Comparison of ENCODE assay signal across 16 cellular contexts in genomic region chr16:83771306-83771942, GRCh38. TPM values are rescaled to one million over a fixed set of nuclear protein-coding genes. Genes with fewer than 3 reads are reported as not detected.
A peak's percentile ranks its signal among the peaks of the same experiment; 100 is the strongest.
DNase-seq lines count a peak whose midpoint lies in the region; ATAC-seq, FAIRE-seq and TF ChIP-seq lines count a peak whose summit lies in the region.
"Had no signal": no experiment of that assay in that cellular context is flagged by ENCODE, and none has a peak within 500 bp of the region (broad histone marks: within the 10 kb centered on the region; RNA-seq: fewer than 3 reads in every experiment).

No MANE protein-coding gene starts in this region.

- no peak overlapping the region for H3K4ac ChIP-seq in H1 (replicated peaks; ENCODE audit: insufficient read length, low read depth, low read length)

- peak overlapping the region; percentile 79; the same call in 1 of the 2 replicates for H2BK12ac ChIP-seq in H1 (ENCODE audit: low read depth, low read length)

- no peak for TF ChIP-seq RAD21 in H1 (IDR thresholded peaks at IDR 0.05 in 1 of 2, conservative IDR thresholded peaks at IDR 0.05 in 1 of 2; ENCODE audit: low read depth in 2 of 2, low read length in 2 of 2)

- H3K9ac ChIP-seq in H1 (replicated peaks in 1 of 4; ENCODE audit: extremely low read depth in 1 of 4, low read depth in 3 of 4, low read length in 3 of 4) (no peak overlapping the region), mammary epithelial cell (ENCODE audit: insufficient read depth, low read length) (no peak overlapping the region)
- H3K9ac ChIP-seq: KMS-11 had no signal

- no peak overlapping the region for H3K56ac ChIP-seq in H1 (replicated peaks; ENCODE audit: insufficient read length, low read depth, low read length)

- CTCF ChIA-PET in H1 (lab: Charles Lee; ENCODE audit: partially characterized antibody): no interaction called here
- CTCF ChIA-PET in mammary epithelial cell (lab: Charles Lee; ENCODE audit: low non-redundant PET): no interaction called here

- no peaks in the 10 kb centered on the region for H3K79me1 ChIP-seq in H1 (ENCODE audit: low read depth, low read length)

- TF ChIP-seq CTCF in H1 (IDR thresholded peaks at IDR 0.05; ENCODE audit: control extremely low read depth in 1 of 3, insufficient read depth in 1 of 3, low read depth in 1 of 3, low read length in 3 of 3) (no peak), thyroid gland (IDR thresholded peaks at IDR 0.05) (no peak), mammary epithelial cell (conservative IDR thresholded peaks at IDR 0.05 in 1 of 2, IDR thresholded peaks at IDR 0.05 in 1 of 2; ENCODE audit: extremely low read depth in 1 of 2, insufficient read depth in 1 of 2, low read depth in 1 of 2, low read length in 2 of 2) (no peak)

- H3K4me1 ChIP-seq in H1 (replicated peaks in 1 of 4; ENCODE audit: control insufficient read depth in 3 of 4, insufficient read depth in 4 of 4, low read length in 3 of 4) (peaks cover 2 to 11% (median 6%) of the 10 kb centered on the region in 4 experiments; a peak in 5 of 7 replicates), thyroid gland (peaks cover 8 to 20% of the 10 kb centered on the region in 2 donors), mammary epithelial cell (ENCODE audit: insufficient read depth, low read length) (no peaks in the 10 kb centered on the region)

- H3K23ac ChIP-seq in H1 (ENCODE audit: insufficient read length): no peak overlapping the region

- peak overlapping the region; percentile 40; the same call in 1 of the 2 replicates for H3K18ac ChIP-seq in H1 (ENCODE audit: extremely low read depth, low read length)

- H4K20me1 ChIP-seq in H1 (replicated peaks in 1 of 2; ENCODE audit: control insufficient read depth in 1 of 2, insufficient read depth in 2 of 2, low read length in 2 of 2): no peaks in the 10 kb centered on the region
- no peaks in the 10 kb centered on the region for H4K20me1 ChIP-seq in mammary epithelial cell (ENCODE audit: insufficient read depth, low read length)

- no peak for FAIRE-seq in H1 (lab: Jason Lieb, UNC)
- FAIRE-seq: endometrium, GM18507 had no signal

- H3K14ac ChIP-seq in H1 (ENCODE audit: insufficient read length): no peak overlapping the region

- H3K23me2 ChIP-seq in H1 (ENCODE audit: low read depth, low read length): no peaks in the 10 kb centered on the region

- H2BK5ac ChIP-seq in H1 (ENCODE audit: low read depth, low read length): no peak overlapping the region

- H2BK15ac ChIP-seq in H1 (ENCODE audit: low read length): peak overlapping the region; percentile 25; the same call in 1 of the 2 replicates

- TF ChIP-seq POLR2A in H1 (IDR thresholded peaks at IDR 0.05; ENCODE audit: control extremely low read depth in 1 of 2, low read depth in 2 of 2, low read length in 2 of 2) (no peak), thyroid gland (IDR thresholded peaks at IDR 0.05) (no peak)

- H3K79me2 ChIP-seq in H1 (ENCODE audit: control insufficient read depth in 1 of 2, insufficient read depth in 2 of 2, low read length in 2 of 2) (no peaks in the 10 kb centered on the region), mammary epithelial cell (ENCODE audit: insufficient read depth, low read length) (no peaks in the 10 kb centered on the region)

- WGBS in H1 (ENCODE audit: extremely low coverage in 1 of 2, insufficient coverage in 1 of 2, insufficient read length in 1 of 2, insufficient replicate concordance in 2 of 2, low coverage in 1 of 2, low lambda C conversion rate in 2 of 2, missing lambda C conversion rate in 1 of 2), 2 experiments: 82% methylated on average over 5 of the region's 5 CpGs; no CpG with 5 or more reads in 1 of the 2 experiments
- 23 to 28% methylated on average over 5 of the region's 5 CpGs for WGBS in thyroid gland, 2 donors
- WGBS in mammary epithelial cell (ENCODE audit: low coverage, missing lambda C conversion rate): 70% methylated on average over 4 of the region's 5 CpGs

- H2BK20ac ChIP-seq in H1 (ENCODE audit: low read length): peak overlapping the region; percentile 53; the same call in 1 of the 2 replicates

- H3K27me3 ChIP-seq in H1 (replicated peaks in 1 of 4; ENCODE audit: control insufficient read depth in 3 of 4, extremely low read depth in 1 of 4, insufficient read depth in 3 of 4, low read length in 3 of 4) (no peaks in the 10 kb centered on the region), thyroid gland (no peaks in the 10 kb centered on the region), mammary epithelial cell (ENCODE audit: insufficient read depth, low read length) (no peaks in the 10 kb centered on the region)

- POLR2A ChIA-PET in H1 (lab: Charles Lee; ENCODE audit: partially characterized antibody): no interaction called here

- no peak overlapping the region for H4K5ac ChIP-seq in H1 (ENCODE audit: insufficient read length, low read depth, low read length)

- no peak overlapping the region for H4K8ac ChIP-seq in H1 (ENCODE audit: extremely low read depth, insufficient read depth, low read length)

- ATAC-seq in GM18870 (IDR thresholded peaks at IDR 0.05; ENCODE audit: unreplicated experiment): no peak

- in situ Hi-C loops in mammary epithelial cell (cut with MboI; ENCODE audit: low sequenced_read_pairs in 2 of 2): no loop called here

- dilution Hi-C loops in mammary epithelial cell (cut with HindIII; ENCODE audit: low sequenced_read_pairs): loop anchor here (5.0 kb wide), 1 partner anchor 49 kb away; no protein-coding TSS in a partner anchor

- H2AK5ac ChIP-seq in H1 (ENCODE audit: low read depth, low read length): peak overlapping the region; percentile 76; the same call in 1 of the 2 replicates

- no peak overlapping the region for H3K27ac ChIP-seq in H1 (ENCODE audit: low read depth, low read length)
- H3K27ac ChIP-seq in thyroid gland: peak overlapping the region in 1 of 3 donors; percentile 7
- no peak overlapping the region for H3K27ac ChIP-seq in mammary epithelial cell (ENCODE audit: insufficient read depth, low read depth, low read length)
- H3K27ac ChIP-seq: KMS-11, skin epidermis had no signal

- DNase-seq in NCI-H2196 (lab: John Stamatoyannopoulos, UW; ENCODE audit: unreplicated experiment) (peak; percentile 10), NCI-H2196 treated with DMSO at 0.1 percent for 48 hours (lab: John Stamatoyannopoulos, UW; ENCODE audit: unreplicated experiment) (no peak), H1 (ENCODE audit: low read depth in 1 of 2, low spot score in 2 of 2) (no peak), kidney tubule cell (ENCODE audit: low spot score) (peak; percentile 18), thyroid gland (peak; percentile 89 to 93), T-helper 9 cell (no peak), mammary epithelial cell (no peak)
- DNase-seq: activated gamma-delta T cell treated with Interleukin-2 at 50 U/mL for 16 hours, H9, NCI-H187 treated with DMSO at 0.1 percent for 48 hours, nephron progenitor cell had no signal

- intact Hi-C loops in thyroid gland (cut with DNase I): no loop called here
- intact Hi-C loops in mammary epithelial cell (cut with micrococcal nuclease): no loop called here

- no peak for TF ChIP-seq EP300 in H1 (IDR thresholded peaks at IDR 0.05; ENCODE audit: borderline replicate concordance in 1 of 2, low read depth in 2 of 2, low read length in 2 of 2)

- no peak overlapping the region for H3K4me3 ChIP-seq in H1 (ENCODE audit: extremely low read depth in 1 of 4, insufficient read depth in 2 of 4, low read depth in 3 of 4, low read length in 4 of 4)
- H3K4me3 ChIP-seq in thyroid gland (replicated peaks in 1 of 3): no peak overlapping the region
- no peak overlapping the region for H3K4me3 ChIP-seq in mammary epithelial cell (replicated peaks in 1 of 3; ENCODE audit: insufficient read depth in 1 of 3, low read depth in 2 of 3, low read length in 3 of 3)
- H3K4me3 ChIP-seq: skin epidermis had no signal

- H3K36me3 ChIP-seq in H1 (ENCODE audit: control insufficient read depth in 2 of 4, insufficient read depth in 4 of 4, low read length in 3 of 4) (no peaks in the 10 kb centered on the region), thyroid gland (no peaks in the 10 kb centered on the region), mammary epithelial cell (ENCODE audit: insufficient read depth, low read length) (no peaks in the 10 kb centered on the region)

- H3K9me3 ChIP-seq in H1 (ENCODE audit: insufficient read depth in 2 of 2, low read depth in 1 of 2, low read length in 1 of 2) (no peaks in the 10 kb centered on the region), thyroid gland (no peaks in the 10 kb centered on the region), mammary epithelial cell (replicated peaks; ENCODE audit: insufficient read depth, low read length) (no peaks in the 10 kb centered on the region)

- no peak overlapping the region for H2AFZ ChIP-seq in H1 (ENCODE audit: low read length)
- H2AFZ ChIP-seq in mammary epithelial cell (ENCODE audit: low read depth, low read length): no peak overlapping the region

- no TSS peak for BruUV-seq in mammary epithelial cell (replicated peaks; lab: Mats Ljungman, UMichigan)

- H4K91ac ChIP-seq in H1 (replicated peaks; ENCODE audit: insufficient read length, low read length): peak overlapping the region; percentile 5

- H2BK120ac ChIP-seq in H1 (replicated peaks; ENCODE audit: low read depth, low read length): peak overlapping the region; percentile 55

- no peak overlapping the region for H3K4me2 ChIP-seq in H1 (ENCODE audit: insufficient read depth in 1 of 2, low read depth in 2 of 2, low read length in 2 of 2)
- no peak overlapping the region for H3K4me2 ChIP-seq in mammary epithelial cell (ENCODE audit: insufficient read depth, low read depth, low read length)
- H3K4me2 ChIP-seq: KMS-11 had no signal

TF ChIP-seq in H1, 55 proteins besides CTCF, POLR2A, EP300 and RAD21 (continues in another document):
- no peak for TF ChIP-seq EGR1 (IDR thresholded peaks at IDR 0.05; ENCODE audit: borderline replicate concordance, low read depth, low read length)
- no peak for TF ChIP-seq SRF (IDR thresholded peaks at IDR 0.05; ENCODE audit: low read depth, low read length)
- no peak for TF ChIP-seq KDM1A (IDR thresholded peaks at IDR 0.05; ENCODE audit: borderline replicate concordance, low read length)
- no peak for TF ChIP-seq SUZ12 (IDR thresholded peaks at IDR 0.05; ENCODE audit: low read length)
- no peak for TF ChIP-seq GABPA (IDR thresholded peaks at IDR 0.05; ENCODE audit: borderline replicate concordance, insufficient read depth, low read length)
- no peak for TF ChIP-seq POLR2AphosphoS5 (IDR thresholded peaks at IDR 0.05; ENCODE audit: low read depth, low read length)

RNA-seq across cellular contexts. Expression of gene HSBP1, which starts 36.4 kb away (rescaled TPM):
- total RNA-seq in H1 (2021; fragmentation: NEBNext Ultra II Directional; extraction: Animal tissue kit (Norgen Biotek cat#: 25700)): 216 and 219 TPM in 2 replicates
- polyA plus RNA-seq in H1 (2011; rRNA removed) (56.3 and 78.4 TPM in 2 replicates), mammary epithelial cell (82.3 TPM)
- 125 TPM for polyA plus RNA-seq in H1 (2011; cell fraction: cytosol; rRNA removed)
- polyA plus RNA-seq in H1 (2011; cell fraction: nucleus; rRNA removed): 96.5 TPM
- 163 to 277 TPM (median 180 TPM) in 4 replicates for polyA plus RNA-seq in H1 (2012, experiment 1 of 2)
- 12.1 TPM for polyA plus RNA-seq in H1 (2012, experiment 2 of 2)
- polyA plus RNA-seq in H1 (2013, experiment 1 of 2): 209 TPM
- 210 TPM for polyA plus RNA-seq in H1 (2013, experiment 2 of 2)
- polyA minus RNA-seq in H1 (2011; rRNA and poly(A)+ RNA removed): 108 and 137 TPM in 2 replicates
- 50.3 TPM for polyA minus RNA-seq in H1 (2011; cell fraction: cytosol; rRNA and poly(A)+ RNA removed)
- polyA minus RNA-seq in H1 (2011; cell fraction: nucleus; rRNA and poly(A)+ RNA removed): 39.2 TPM
- total RNA-seq in thyroid gland (10 to 100 TPM; 17.7 to 50.7 (median 23.9) TPM), mammary epithelial cell (100 to 1,000 TPM in 1 of 2 donors, 10 to 100 TPM in 1; 17.7 to 130 TPM)
- polyA minus RNA-seq in mammary epithelial cell: 85.9 TPM

Comparison
In these comparisons a context has a peak if more than half of its experiments do, and no peak if none do; other contexts are left out.
1. DNase-seq: peak in NCI-H2196 (single experiment), kidney tubule cell (single experiment) and thyroid gland (2 of 2); none in NCI-H2196 treated with DMSO at 0.1 percent for 48 hours (single experiment), H1 (0 of 2), T-helper 9 cell (single experiment) and mammary epithelial cell (single experiment).